9 cellular contexts compared by ENCODE assay signal in genomic region chr14:91115986-91116385, GRCh38. TPM values are rescaled to one million over a fixed set of nuclear protein-coding genes. Genes with fewer than 3 reads are reported as not detected.
A peak's percentile ranks its signal among the peaks of the same experiment; 100 is the strongest.
DNase-seq lines count a peak whose midpoint lies in the region; ATAC-seq and TF ChIP-seq lines count a peak whose summit lies in the region.
"Had no signal": no experiment of that assay in that cellular context is flagged by ENCODE, and none has a peak within 500 bp of the region (broad histone marks: within the 10 kb centered on the region; RNA-seq: fewer than 3 reads in every experiment).

No MANE protein-coding gene starts in this region.

- H3K9me3 ChIP-seq in DOHH2 (ENCODE audit: control insufficient read depth, insufficient read depth, low read length) (no peaks in the 10 kb centered on the region), OCI-LY3 (ENCODE audit: insufficient read depth, low read length) (no peaks in the 10 kb centered on the region), trophoblast cell (ENCODE audit: insufficient read depth, low read depth, low read length) (no peaks in the 10 kb centered on the region)

- peaks cover 31% of the 10 kb centered on the region for H3K4me1 ChIP-seq in DOHH2 (ENCODE audit: control insufficient read depth, low read length)
- peaks cover 20% of the 10 kb centered on the region for H3K4me1 ChIP-seq in OCI-LY3 (ENCODE audit: low read length)
- H3K4me1 ChIP-seq in trophoblast cell (ENCODE audit: control insufficient read depth in 1 of 2, insufficient read depth in 2 of 2, low read length in 2 of 2): peaks cover 21 to 25% of the 10 kb centered on the region in 2 experiments

- peaks cover 47% of the 10 kb centered on the region for H3K4me1 Mint-ChIP-seq in endothelial cell (ENCODE audit: unreplicated experiment)

- peak overlapping the region; percentile 99 for H3K4me2 ChIP-seq in DOHH2 (ENCODE audit: low read length)
- H3K4me2 ChIP-seq in OCI-LY3 (ENCODE audit: low read length): peak overlapping the region; percentile 98
- H3K4me2 ChIP-seq in trophoblast cell (ENCODE audit: low read length): no peak overlapping the region

- peaks cover 31% of the 10 kb centered on the region for H3K36me3 Mint-ChIP-seq in endothelial cell (ENCODE audit: low read depth, unreplicated experiment)

- DNase-seq in endothelial cell (ENCODE audit: low spot score) (no peak), trophoblast cell (no peak), NCI-H510A (lab: John Stamatoyannopoulos, UW) (no peak), NCI-H345 treated with DMSO at 0.1 percent for 48 hours (lab: John Stamatoyannopoulos, UW; ENCODE audit: unreplicated experiment) (no peak)

- no peak overlapping the region for H3K4me3 Mint-ChIP-seq in endothelial cell (ENCODE audit: unreplicated experiment)
- H3K4me3 Mint-ChIP-seq: neural crest cell had no signal

- no peak overlapping the region for H2BK5ac ChIP-seq in trophoblast cell (ENCODE audit: low read depth, low read length, poor library complexity)

- H3K36me3 ChIP-seq in DOHH2 (ENCODE audit: control insufficient read depth, low read length) (peaks cover 3% of the 10 kb centered on the region), OCI-LY3 (replicated peaks; ENCODE audit: low read depth, low read length) (peaks cover 28% of the 10 kb centered on the region), trophoblast cell (ENCODE audit: control insufficient read depth in 1 of 2, insufficient read depth in 2 of 2, low read length in 2 of 2) (no peaks in the 10 kb centered on the region)

- H3K9me2 ChIP-seq in DOHH2 (replicated peaks; ENCODE audit: control insufficient read depth, low read length): no peaks in the 10 kb centered on the region

- H4K20me1 ChIP-seq in DOHH2 (ENCODE audit: control insufficient read depth, insufficient read depth, low read depth, low read length) (no peaks in the 10 kb centered on the region), OCI-LY3 (ENCODE audit: insufficient read depth, low read length) (peaks cover 7% of the 10 kb centered on the region)

- H3K4me3 ChIP-seq in DOHH2 (ENCODE audit: low read length): peak overlapping the region; percentile 84
- peak overlapping the region; percentile 92 for H3K4me3 ChIP-seq in OCI-LY3 (ENCODE audit: low read length)
- H3K4me3 ChIP-seq in trophoblast cell (ENCODE audit: low read depth, low read length): no peak overlapping the region

- no peak overlapping the region for H2BK12ac ChIP-seq in trophoblast cell (ENCODE audit: low read length)

- peaks cover 7% of the 10 kb centered on the region for H3K27me3 Mint-ChIP-seq in endothelial cell (ENCODE audit: unreplicated experiment)

- H3K79me1 ChIP-seq in trophoblast cell (ENCODE audit: low read length): peaks cover 15% of the 10 kb centered on the region

- no CpG with 5 or more reads among the region's 2 CpGs for WGBS in trophoblast cell (ENCODE audit: extremely low coverage, insufficient coverage, insufficient read length)

- no peak overlapping the region for H3K14ac ChIP-seq in trophoblast cell (ENCODE audit: low read length)

- H3K27me3 ChIP-seq in DOHH2 (ENCODE audit: control insufficient read depth, low read length) (no peaks in the 10 kb centered on the region), OCI-LY3 (ENCODE audit: low read depth, low read length) (no peaks in the 10 kb centered on the region), trophoblast cell (ENCODE audit: insufficient read depth, low read length) (no peaks in the 10 kb centered on the region)

- H3F3A ChIP-seq in DOHH2 (ENCODE audit: control insufficient read depth, insufficient read depth): peaks cover 3% of the 10 kb centered on the region; the same call in 1 of the 2 replicates

- no peak for ATAC-seq in HG03520 (IDR thresholded peaks at IDR 0.05; ENCODE audit: unreplicated experiment)
- no peak for ATAC-seq in GM21576 (IDR thresholded peaks at IDR 0.05; ENCODE audit: unreplicated experiment)

- H4K12ac ChIP-seq in trophoblast cell (ENCODE audit: low read depth, low read length): no peak overlapping the region

- peak overlapping the region; percentile 27 for H3K27ac Mint-ChIP-seq in endothelial cell (ENCODE audit: unreplicated experiment)

- H3K18ac ChIP-seq in trophoblast cell (ENCODE audit: low read length): no peak overlapping the region

- H2AFZ ChIP-seq in OCI-LY3 (ENCODE audit: low read depth, low read length) (no peak overlapping the region), trophoblast cell (ENCODE audit: insufficient read depth, low read length, poor library complexity) (no peak overlapping the region)

- TF ChIP-seq CTCF in DOHH2 (IDR thresholded peaks at IDR 0.05; ENCODE audit: low read depth, low read length, poor library complexity, severe bottlenecking) (no peak), OCI-LY3 (IDR thresholded peaks at IDR 0.05; ENCODE audit: low read depth, low read length) (no peak), endothelial cell (IDR thresholded peaks at IDR 0.05; ENCODE audit: unreplicated experiment) (no peak)

- peaks cover 25% of the 10 kb centered on the region for H3K79me2 ChIP-seq in DOHH2 (ENCODE audit: control insufficient read depth, low read length)
- H3K79me2 ChIP-seq in OCI-LY3 (ENCODE audit: low read length): peaks cover 66% of the 10 kb centered on the region
- H3K79me2 ChIP-seq in trophoblast cell (ENCODE audit: control insufficient read depth, insufficient read depth, low read length, poor library complexity): peaks cover 2% of the 10 kb centered on the region

- no peak overlapping the region for H3K23ac ChIP-seq in trophoblast cell (ENCODE audit: low read length)

- H3K9me3 Mint-ChIP-seq in endothelial cell (ENCODE audit: unreplicated experiment): no peaks in the 10 kb centered on the region

- H3K9ac ChIP-seq in OCI-LY3 (ENCODE audit: low read length): peak overlapping the region; percentile 96; the same call in 1 of the 2 replicates
- no peak overlapping the region for H3K9ac ChIP-seq in trophoblast cell (ENCODE audit: low read length)

- H3K27ac ChIP-seq in DOHH2 (ENCODE audit: low read depth, low read length): no peak overlapping the region
- peak overlapping the region; percentile 90; the same call in 1 of the 2 replicates for H3K27ac ChIP-seq in OCI-LY3 (ENCODE audit: low read length)
- no peak overlapping the region for H3K27ac ChIP-seq in trophoblast cell (ENCODE audit: low read depth, low read length)

- peak overlapping the region; percentile 1 for H4K91ac ChIP-seq in trophoblast cell (ENCODE audit: low read depth, low read length)

- H2AK5ac ChIP-seq in trophoblast cell (ENCODE audit: low read length): no peak overlapping the region

- H2BK120ac ChIP-seq in trophoblast cell (ENCODE audit: insufficient read depth, low read length, poor library complexity): no peak overlapping the region

- H3K4ac ChIP-seq in trophoblast cell (ENCODE audit: low read depth, low read length): no peak overlapping the region

- H4K8ac ChIP-seq in trophoblast cell (ENCODE audit: low read depth, low read length): no peak overlapping the region

RNA-seq across cellular contexts. Expression of gene DGLUCY, which starts 2.1 kb away (rescaled TPM):
- total RNA-seq in endothelial cell (ENCODE audit: unreplicated experiment): 65.1 TPM
- polyA plus RNA-seq in trophoblast cell (2013): 8.8 and 10.1 TPM in 2 replicates

RNA-seq across cellular contexts. Expression of gene RPS6KA5, which starts 55.5 kb away (rescaled TPM):
- 13.8 TPM for total RNA-seq in endothelial cell (ENCODE audit: unreplicated experiment)
- 15.7 and 15.9 TPM in 2 replicates for polyA plus RNA-seq in trophoblast cell (2013)
